ENCODE assay signal across 8 cellular contexts in the genomic region with DNA sequence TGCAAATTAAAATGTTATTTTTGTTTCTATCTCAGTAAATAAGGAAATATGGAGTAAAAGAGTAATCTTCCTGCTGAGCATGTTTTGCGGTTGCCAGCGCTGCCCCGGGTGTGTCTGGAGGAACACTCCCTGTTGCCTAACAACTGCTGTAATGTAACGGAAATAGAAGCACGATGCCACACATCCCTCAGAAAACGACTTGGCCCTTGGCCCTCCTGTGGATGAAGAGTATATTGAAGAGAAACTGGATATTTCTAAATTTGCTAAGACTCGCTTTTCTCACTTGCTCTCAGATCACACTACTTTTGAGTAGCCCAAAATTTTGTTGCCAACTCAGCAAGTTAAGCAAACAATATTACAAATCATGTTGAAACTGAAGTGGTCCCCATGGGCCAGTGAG. TPM values are rescaled to one million over a fixed set of nuclear protein-coding genes. Genes with fewer than 3 reads are reported as not detected.
A peak's percentile ranks its signal among the peaks of the same experiment; 100 is the strongest.
DNase-seq lines count a peak whose midpoint lies in the region; ATAC-seq and TF ChIP-seq lines count a peak whose summit lies in the region.

No MANE protein-coding gene starts in this region.

- peaks cover 14% of the 10 kb centered on the region for H3K36me3 Mint-ChIP-seq in activated T-helper 1 cell treated with anti-CD3 and anti-CD28 coated beads, Interleukin-12 subunit alpha, Interleukin-12 subunit beta, Interleukin-2, Interleukin-4 antibody, amounts not matched to agents 30 ng/mL and 10 ng/mL and 1 ng/mL, durations not matched to agents 14 hours and 24 hours and 36 hours (ENCODE audit: low read depth)

- H3K4me1 ChIP-seq in aorta (ENCODE audit: control insufficient read depth in 1 of 2, insufficient read depth in 2 of 2, low read length in 2 of 2): no peaks in the 10 kb centered on the region

- no peaks in the 10 kb centered on the region for H3K36me3 ChIP-seq in aorta (ENCODE audit: control insufficient read depth in 1 of 2, insufficient read depth in 2 of 2, low read length in 1 of 2)

- H3K9me3 Mint-ChIP-seq in activated T-helper 1 cell treated with anti-CD3 and anti-CD28 coated beads, Interleukin-12 subunit alpha, Interleukin-12 subunit beta, Interleukin-2, Interleukin-4 antibody, amounts not matched to agents 30 ng/mL and 10 ng/mL and 1 ng/mL, durations not matched to agents 14 hours and 24 hours and 36 hours: peaks cover 8% of the 10 kb centered on the region

- H3K4me1 Mint-ChIP-seq in activated T-helper 1 cell treated with anti-CD3 and anti-CD28 coated beads, Interleukin-12 subunit alpha, Interleukin-12 subunit beta, Interleukin-2, Interleukin-4 antibody, amounts not matched to agents 30 ng/mL and 10 ng/mL and 1 ng/mL, durations not matched to agents 14 hours and 24 hours and 36 hours (ENCODE audit: low read depth): peaks cover 87% of the 10 kb centered on the region

- H3K27me3 Mint-ChIP-seq in activated T-helper 1 cell treated with anti-CD3 and anti-CD28 coated beads, Interleukin-12 subunit alpha, Interleukin-12 subunit beta, Interleukin-2, Interleukin-4 antibody, amounts not matched to agents 30 ng/mL and 10 ng/mL and 1 ng/mL, durations not matched to agents 14 hours and 24 hours and 36 hours (ENCODE audit: insufficient read depth): peaks cover 2% of the 10 kb centered on the region

- H3K27ac ChIP-seq in aorta (ENCODE audit: low read depth in 1 of 2, low read length in 2 of 2): no peak overlapping the region

- H3K4me3 ChIP-seq in aorta (ENCODE audit: low read length in 2 of 2): no peak overlapping the region

- ATAC-seq in HG02610 (IDR thresholded peaks at IDR 0.05; ENCODE audit: unreplicated experiment): peak; percentile 64
- ATAC-seq in omental fat pad (ENCODE audit: low FRiP score): peak; percentile 97
- ATAC-seq in aorta (ENCODE audit: low FRiP score): peak; percentile 94
- ATAC-seq in HG02588 (IDR thresholded peaks at IDR 0.05; ENCODE audit: unreplicated experiment): no peak

- DNase-seq in NOMO-1 (lab: John Stamatoyannopoulos, UW; ENCODE audit: unreplicated experiment in 2 of 2): peak; percentile 92 to 98
- peak; percentile 71 for DNase-seq in activated T-helper 1 cell treated with anti-CD3 and anti-CD28 coated beads, Interleukin-12 subunit alpha, Interleukin-12 subunit beta, Interleukin-2, Interleukin-4 antibody, amounts not matched to agents 30 ng/mL and 10 ng/mL and 1 ng/mL, durations not matched to agents 14 hours and 24 hours and 36 hours (ENCODE audit: low spot score)
- DNase-seq in fibroblast of peridontal ligament (ENCODE audit: extremely low read depth): peak; percentile 88
- peak; percentile 58 for DNase-seq in omental fat pad (ENCODE audit: low spot score)
- peak; percentile 92 to 94 for DNase-seq in aorta

- no peaks in the 10 kb centered on the region for H3K27me3 ChIP-seq in aorta (ENCODE audit: control insufficient read depth in 1 of 2, insufficient read depth in 2 of 2, low read length in 1 of 2)

- intact Hi-C loops in activated T-helper 1 cell treated with anti-CD3 and anti-CD28 coated beads, Interleukin-12 subunit alpha, Interleukin-12 subunit beta, Interleukin-2, Interleukin-4 antibody, amounts not matched to agents 30 ng/mL and 10 ng/mL and 1 ng/mL, durations not matched to agents 14 hours and 24 hours and 36 hours (cut with micrococcal nuclease): loop anchor here (1.0 to 2.0 kb wide), 7 partner anchors 26 to 154 kb away; a partner anchor contains a TSS
- intact Hi-C loops in aorta (cut with DNase I): no loop called here

- H3K4me3 Mint-ChIP-seq in activated T-helper 1 cell treated with anti-CD3 and anti-CD28 coated beads, Interleukin-12 subunit alpha, Interleukin-12 subunit beta, Interleukin-2, Interleukin-4 antibody, amounts not matched to agents 30 ng/mL and 10 ng/mL and 1 ng/mL, durations not matched to agents 14 hours and 24 hours and 36 hours: peak overlapping the region; percentile 71

- TF ChIP-seq CTCF in GM12873 (IDR thresholded peaks at IDR 0.05; ENCODE audit: insufficient read depth, low read depth, low read length, missing control alignments) (peak; percentile 31), omental fat pad (IDR thresholded peaks at IDR 0.05) (no peak)

- H3K27ac Mint-ChIP-seq in activated T-helper 1 cell treated with anti-CD3 and anti-CD28 coated beads, Interleukin-12 subunit alpha, Interleukin-12 subunit beta, Interleukin-2, Interleukin-4 antibody, amounts not matched to agents 30 ng/mL and 10 ng/mL and 1 ng/mL, durations not matched to agents 14 hours and 24 hours and 36 hours: peak overlapping the region; percentile 73

- no peaks in the 10 kb centered on the region for H3K9me3 ChIP-seq in aorta (ENCODE audit: control insufficient read depth, low read length)

- 1 to 2% methylated on average over 7 of the region's 7 CpGs for WGBS in aorta, 2 donors

RNA-seq across cellular contexts. Expression of a gene that starts 18.9 kb away (rescaled TPM):
- 0.44 and 0.64 TPM in 2 replicates for total RNA-seq in activated T-helper 1 cell treated with anti-CD3 and anti-CD28 coated beads, Interleukin-12 subunit alpha, Interleukin-12 subunit beta, Interleukin-2, Interleukin-4 antibody, amounts not matched to agents 30 ng/mL and 10 ng/mL and 1 ng/mL, durations not matched to agents 14 hours and 24 hours and 36 hours
- total RNA-seq in omental fat pad: under 1 TPM in 2 of 4 donors, not detected in 2; 0.19 to 0.63 TPM
- total RNA-seq in aorta: 1 to 10 TPM in 1 of 2 donors, under 1 TPM in 1; 0.94 to 6.5 TPM
- polyA plus RNA-seq in aorta: under 1 TPM; 0.18 to 0.50 TPM
